8 cellular contexts compared by ENCODE assay signal in the genomic region with DNA sequence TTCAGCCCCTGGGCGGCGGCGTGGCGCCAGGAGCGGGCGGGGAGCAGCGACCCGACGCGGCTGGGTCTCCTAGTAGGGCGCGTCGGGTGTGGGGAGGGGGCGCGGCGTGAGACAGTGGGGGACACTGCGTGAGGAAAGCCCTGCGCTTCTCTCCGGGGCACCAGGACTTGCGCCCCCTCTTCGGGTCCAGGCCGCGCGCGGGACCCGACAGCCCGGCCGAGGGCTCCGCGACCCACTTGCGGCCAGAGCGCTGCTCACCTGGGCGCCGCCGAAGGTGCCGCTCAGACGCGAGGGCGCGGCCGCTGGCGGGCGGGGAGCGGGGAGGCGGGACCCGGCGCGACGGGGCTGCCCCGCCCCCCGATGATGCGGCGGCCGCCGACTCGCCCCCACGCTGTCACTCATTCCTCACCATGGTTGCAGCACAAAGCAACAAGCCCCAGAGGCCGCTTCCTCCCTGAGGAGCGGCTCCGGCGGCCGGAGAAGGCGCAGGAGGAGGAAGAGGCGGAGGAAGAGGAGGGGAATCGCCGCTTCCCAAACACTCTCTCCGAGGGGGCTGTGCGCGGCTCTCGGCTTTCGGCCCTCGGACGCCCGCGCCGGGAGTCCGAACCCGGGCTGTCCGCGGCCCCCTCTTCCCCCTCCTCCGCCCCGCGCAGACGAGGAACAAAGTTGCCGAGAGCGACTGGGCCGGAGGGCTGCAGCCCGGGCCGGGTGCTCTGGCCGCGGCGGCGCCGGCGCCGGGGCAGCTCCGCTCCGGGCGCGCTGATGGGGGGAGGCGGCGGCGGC. TPM values are rescaled to one million over a fixed set of nuclear protein-coding genes. Genes with fewer than 3 reads are reported as not detected.
DNase-seq lines count a peak whose midpoint lies in the region; ATAC-seq and TF ChIP-seq lines count a peak whose summit lies in the region.

A gene with protein sequence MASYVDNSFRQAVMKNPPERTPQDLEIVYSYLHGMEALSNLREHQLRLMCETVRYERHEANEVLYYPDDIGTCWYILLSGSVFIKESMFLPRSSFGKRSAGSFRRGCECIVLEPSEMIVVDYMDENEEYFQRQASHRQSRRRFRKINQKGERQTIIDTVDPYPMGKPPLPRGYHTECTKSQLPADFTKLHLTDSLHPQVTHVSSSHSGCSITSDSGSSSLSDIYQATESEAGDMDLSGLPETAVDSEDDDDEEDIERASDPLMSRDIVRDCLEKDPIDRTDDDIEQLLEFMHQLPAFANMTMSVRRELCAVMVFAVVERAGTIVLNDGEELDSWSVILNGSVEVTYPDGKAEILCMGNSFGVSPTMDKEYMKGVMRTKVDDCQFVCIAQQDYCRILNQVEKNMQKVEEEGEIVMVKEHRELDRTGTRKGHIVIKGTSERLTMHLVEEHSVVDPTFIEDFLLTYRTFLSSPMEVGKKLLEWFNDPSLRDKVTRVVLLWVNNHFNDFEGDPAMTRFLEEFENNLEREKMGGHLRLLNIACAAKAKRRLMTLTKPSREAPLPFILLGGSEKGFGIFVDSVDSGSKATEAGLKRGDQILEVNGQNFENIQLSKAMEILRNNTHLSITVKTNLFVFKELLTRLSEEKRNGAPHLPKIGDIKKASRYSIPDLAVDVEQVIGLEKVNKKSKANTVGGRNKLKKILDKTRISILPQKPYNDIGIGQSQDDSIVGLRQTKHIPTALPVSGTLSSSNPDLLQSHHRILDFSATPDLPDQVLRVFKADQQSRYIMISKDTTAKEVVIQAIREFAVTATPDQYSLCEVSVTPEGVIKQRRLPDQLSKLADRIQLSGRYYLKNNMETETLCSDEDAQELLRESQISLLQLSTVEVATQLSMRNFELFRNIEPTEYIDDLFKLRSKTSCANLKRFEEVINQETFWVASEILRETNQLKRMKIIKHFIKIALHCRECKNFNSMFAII (N-terminal part only) (plus strand): TSS at position 457 of the 783 bp plus-strand sequence. CDS start 1,084 bp downstream, outside the sequence.

- no peak for TF ChIP-seq CTCF in CD14-positive monocyte (IDR thresholded peaks at IDR 0.05)
- no peak for TF ChIP-seq CTCF in liver (IDR thresholded peaks at IDR 0.05; ENCODE audit: low read depth, low read length, missing input control)

- ATAC-seq in GM19395 (IDR thresholded peaks at IDR 0.05; ENCODE audit: unreplicated experiment): peak; percentile 74
- ATAC-seq in HG03558 (IDR thresholded peaks at IDR 0.05; ENCODE audit: extremely low read depth, unreplicated experiment): peak; percentile 57

- H3K4me1 Mint-ChIP-seq in CD14-positive monocyte: peaks cover 38% of the 10 kb centered on the region
- peaks cover 47% of the 10 kb centered on the region for H3K4me1 Mint-ChIP-seq in dendritic cell treated with granulocyte-macrophage colony-stimulating factor and Interleukin-4, amounts not matched to agents 40 ng/mL and 50 ng/mL, for 4 days (ENCODE audit: low read depth)

- peaks cover 3 to 11% of the 10 kb centered on the region in 2 donors for H3K36me3 Mint-ChIP-seq in CD14-positive monocyte
- H3K36me3 Mint-ChIP-seq in dendritic cell treated with granulocyte-macrophage colony-stimulating factor and Interleukin-4, amounts not matched to agents 40 ng/mL and 50 ng/mL, for 4 days (ENCODE audit: low read depth): peaks cover 8% of the 10 kb centered on the region

- DNase-seq in CD14-positive monocyte (ENCODE audit: low spot score) (peak; percentile 91), NCI-H748 (lab: John Stamatoyannopoulos, UW; ENCODE audit: unreplicated experiment) (peak; percentile 93)
- peak; percentile 80 to 82 for DNase-seq in activated CD4-positive, alpha-beta T cell treated with anti-CD3 and anti-CD28 coated beads, Interleukin-2, amount 50 U/mL, for 4 hours
- peak; percentile 85 for DNase-seq in stimulated activated CD4-positive, alpha-beta T cell treated with anti-CD3 and anti-CD28 coated beads, Interleukin-4, amount 100 ng/mL, for 1 hour

- TF ChIP-seq RAD21 in liver (IDR thresholded peaks at IDR 0.05): peak in 1 of 2 donors; percentile 42

- H3K4me3 Mint-ChIP-seq in CD14-positive monocyte: peak within 1 kb of the TSS; percentile 81 to 89
- H3K4me3 Mint-ChIP-seq in dendritic cell treated with granulocyte-macrophage colony-stimulating factor and Interleukin-4, amounts not matched to agents 40 ng/mL and 50 ng/mL, for 4 days: peak within 1 kb of the TSS; percentile 88

- under 1% methylated on average over 103 of the region's 103 CpGs for WGBS in liver

- no peaks in the 10 kb centered on the region for H3K27me3 ChIP-seq in liver (ENCODE audit: control insufficient read depth in 4 of 4, insufficient read depth in 4 of 4, low read length in 3 of 4)

- no peaks in the 10 kb centered on the region for H3K9me3 ChIP-seq in liver (ENCODE audit: control insufficient read depth in 4 of 4, low read length in 3 of 4)

- peak within 1 kb of the TSS; percentile 59 to 98 (median 89) for H3K4me3 ChIP-seq in liver (ENCODE audit: low read depth in 1 of 3, low read length in 3 of 3)

- H3K9ac ChIP-seq in liver (ENCODE audit: low read depth in 1 of 2, low read length in 2 of 2): peak within 1 kb of the TSS; percentile 55 to 66

- no peaks in the 10 kb centered on the region for H3K9me3 Mint-ChIP-seq in CD14-positive monocyte
- H3K9me3 Mint-ChIP-seq in dendritic cell treated with granulocyte-macrophage colony-stimulating factor and Interleukin-4, amounts not matched to agents 40 ng/mL and 50 ng/mL, for 4 days: no peaks in the 10 kb centered on the region

- peak within 1 kb of the TSS; percentile 87 to 90 for H3K27ac ChIP-seq in liver (ENCODE audit: low read depth in 1 of 2, low read length in 2 of 2)

- H3K4me1 ChIP-seq in liver (ENCODE audit: control insufficient read depth in 4 of 4, insufficient read depth in 4 of 4, low read length in 3 of 4): peaks cover 0 to 30% (median 22%) of the 10 kb centered on the region in 4 donors

- H3K36me3 ChIP-seq in liver (ENCODE audit: control insufficient read depth in 4 of 4, insufficient read depth in 3 of 4, low read depth in 1 of 4, low read length in 3 of 4): no peaks in the 10 kb centered on the region

- peaks cover 13 to 25% (median 22%) of the 10 kb centered on the region in 3 donors for H3K27me3 Mint-ChIP-seq in CD14-positive monocyte (ENCODE audit: low read depth in 3 of 3)
- H3K27me3 Mint-ChIP-seq in dendritic cell treated with granulocyte-macrophage colony-stimulating factor and Interleukin-4, amounts not matched to agents 40 ng/mL and 50 ng/mL, for 4 days: peaks cover 26% of the 10 kb centered on the region

- intact Hi-C loops in CD14-positive monocyte (cut with micrococcal nuclease): loop anchor here (5.0 to 10.0 kb wide), 2 partner anchors 72 to 74 kb away; no protein-coding TSS in a partner anchor
- intact Hi-C loops in dendritic cell treated with granulocyte-macrophage colony-stimulating factor and Interleukin-4, amounts not matched to agents 40 ng/mL and 50 ng/mL, for 4 days (cut with micrococcal nuclease): no loop called here

- H3K27ac Mint-ChIP-seq in CD14-positive monocyte: peak within 1 kb of the TSS; percentile 74 to 91 (median 82)
- H3K27ac Mint-ChIP-seq in dendritic cell treated with granulocyte-macrophage colony-stimulating factor and Interleukin-4, amounts not matched to agents 40 ng/mL and 50 ng/mL, for 4 days: peak within 1 kb of the TSS; percentile 93

TF ChIP-seq in liver, 16 proteins besides CTCF, POLR2A, EP300 and RAD21:
- peak; percentile 30 for TF ChIP-seq SP1 (IDR thresholded peaks at IDR 0.05)
- peak in 1 of 2 donors; percentile 62 for TF ChIP-seq GABPA (IDR thresholded peaks at IDR 0.05 in 1 of 2, conservative IDR thresholded peaks at IDR 0.05 in 1 of 2)
- TF ChIP-seq, protein P1, sequence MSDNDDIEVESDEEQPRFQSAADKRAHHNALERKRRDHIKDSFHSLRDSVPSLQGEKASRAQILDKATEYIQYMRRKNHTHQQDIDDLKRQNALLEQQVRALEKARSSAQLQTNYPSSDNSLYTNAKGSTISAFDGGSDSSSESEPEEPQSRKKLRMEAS (IDR thresholded peaks at IDR 0.05): no peak
- TF ChIP-seq YY1 (IDR thresholded peaks at IDR 0.05): peak; percentile 74
- TF ChIP-seq, protein P2, sequence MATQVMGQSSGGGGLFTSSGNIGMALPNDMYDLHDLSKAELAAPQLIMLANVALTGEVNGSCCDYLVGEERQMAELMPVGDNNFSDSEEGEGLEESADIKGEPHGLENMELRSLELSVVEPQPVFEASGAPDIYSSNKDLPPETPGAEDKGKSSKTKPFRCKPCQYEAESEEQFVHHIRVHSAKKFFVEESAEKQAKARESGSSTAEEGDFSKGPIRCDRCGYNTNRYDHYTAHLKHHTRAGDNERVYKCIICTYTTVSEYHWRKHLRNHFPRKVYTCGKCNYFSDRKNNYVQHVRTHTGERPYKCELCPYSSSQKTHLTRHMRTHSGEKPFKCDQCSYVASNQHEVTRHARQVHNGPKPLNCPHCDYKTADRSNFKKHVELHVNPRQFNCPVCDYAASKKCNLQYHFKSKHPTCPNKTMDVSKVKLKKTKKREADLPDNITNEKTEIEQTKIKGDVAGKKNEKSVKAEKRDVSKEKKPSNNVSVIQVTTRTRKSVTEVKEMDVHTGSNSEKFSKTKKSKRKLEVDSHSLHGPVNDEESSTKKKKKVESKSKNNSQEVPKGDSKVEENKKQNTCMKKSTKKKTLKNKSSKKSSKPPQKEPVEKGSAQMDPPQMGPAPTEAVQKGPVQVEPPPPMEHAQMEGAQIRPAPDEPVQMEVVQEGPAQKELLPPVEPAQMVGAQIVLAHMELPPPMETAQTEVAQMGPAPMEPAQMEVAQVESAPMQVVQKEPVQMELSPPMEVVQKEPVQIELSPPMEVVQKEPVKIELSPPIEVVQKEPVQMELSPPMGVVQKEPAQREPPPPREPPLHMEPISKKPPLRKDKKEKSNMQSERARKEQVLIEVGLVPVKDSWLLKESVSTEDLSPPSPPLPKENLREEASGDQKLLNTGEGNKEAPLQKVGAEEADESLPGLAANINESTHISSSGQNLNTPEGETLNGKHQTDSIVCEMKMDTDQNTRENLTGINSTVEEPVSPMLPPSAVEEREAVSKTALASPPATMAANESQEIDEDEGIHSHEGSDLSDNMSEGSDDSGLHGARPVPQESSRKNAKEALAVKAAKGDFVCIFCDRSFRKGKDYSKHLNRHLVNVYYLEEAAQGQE (IDR thresholded peaks at IDR 0.05): peak; percentile 85
- peak; percentile 74 to 87 for TF ChIP-seq EGR1 (IDR thresholded peaks at IDR 0.05; ENCODE audit: low read depth in 2 of 2)
TF ChIP-seq in liver: peak in this region for 5.

RNA-seq across cellular contexts. Expression of the gene that starts here (rescaled TPM):
- polyA plus RNA-seq in CD14-positive monocyte (1 to 10 TPM; 1.5 to 2.0 TPM), liver (1 to 10 TPM; 7.3 to 9.6 TPM)
- 10 to 100 TPM; 54.8 to 90.4 TPM for total RNA-seq in liver

Comparison
In these comparisons a context has a peak if more than half of its experiments do, and no peak if none do; other contexts are left out.
1. Peak in every context shown above with its lines: DNase-seq, ATAC-seq, H3K4me3 ChIP-seq and H3K27ac ChIP-seq.